8 cellular contexts compared by ENCODE assay signal in genomic region chr5:150640311-150641005, GRCh38. TPM values are rescaled to one million over a fixed set of nuclear protein-coding genes. Genes with fewer than 3 reads are reported as not detected.
DNase-seq lines count a peak whose midpoint lies in the region; ATAC-seq, FAIRE-seq and TF ChIP-seq lines count a peak whose summit lies in the region.

Gene SYNPO (plus strand): TSS chr5:150640660. CDS start chr5:150648276, 7,616 bp downstream.

- 84% methylated on average over 14 of the region's 14 CpGs; no CpG with 5 or more reads in 1 of the 2 experiments for WGBS in H1 (ENCODE audit: extremely low coverage in 1 of 2, insufficient coverage in 1 of 2, insufficient read length in 1 of 2, insufficient replicate concordance in 2 of 2, low coverage in 1 of 2, low lambda C conversion rate in 2 of 2, missing lambda C conversion rate in 1 of 2), 2 experiments

- H2AFZ ChIP-seq in H1 (ENCODE audit: low read length): no peak within 1 kb of the TSS

- H2BK120ac ChIP-seq in H1 (replicated peaks; ENCODE audit: low read depth, low read length): peak within 1 kb of the TSS; percentile 14

- no peak for ATAC-seq in GM21529 (IDR thresholded peaks at IDR 0.05; ENCODE audit: unreplicated experiment)
- ATAC-seq in HG02938 (IDR thresholded peaks at IDR 0.05; ENCODE audit: unreplicated experiment): no peak

- POLR2A ChIA-PET in H1 (lab: Charles Lee; ENCODE audit: partially characterized antibody): interaction anchor here (0.7 to 1.5 kb wide), 3 partner anchors 31 to 190 kb away, joined by 3 read pairs; no protein-coding TSS in a partner anchor

- no peak within 1 kb of the TSS for H3K4me2 ChIP-seq in H1 (ENCODE audit: insufficient read depth in 1 of 2, low read depth in 2 of 2, low read length in 2 of 2)

- no peaks in the 10 kb centered on the region for H4K20me1 ChIP-seq in H1 (replicated peaks in 1 of 2; ENCODE audit: control insufficient read depth in 1 of 2, insufficient read depth in 2 of 2, low read length in 2 of 2)

- no peak within 1 kb of the TSS for H2AK5ac ChIP-seq in H1 (ENCODE audit: low read depth, low read length)

- no peaks in the 10 kb centered on the region for H3K36me3 ChIP-seq in H1 (ENCODE audit: control insufficient read depth in 2 of 4, insufficient read depth in 4 of 4, low read length in 3 of 4)

- peak within 1 kb of the TSS; percentile 23; the same call in 1 of the 2 replicates for H2BK12ac ChIP-seq in H1 (ENCODE audit: low read depth, low read length)

- H3K79me1 ChIP-seq in H1 (ENCODE audit: low read depth, low read length): no peaks in the 10 kb centered on the region

- TF ChIP-seq RAD21 in H1 (IDR thresholded peaks at IDR 0.05 in 1 of 2, conservative IDR thresholded peaks at IDR 0.05 in 1 of 2; ENCODE audit: low read depth in 2 of 2, low read length in 2 of 2): no peak

- no peak for TF ChIP-seq EP300 in H1 (IDR thresholded peaks at IDR 0.05; ENCODE audit: borderline replicate concordance in 1 of 2, low read depth in 2 of 2, low read length in 2 of 2)

- H4K8ac ChIP-seq in H1 (ENCODE audit: extremely low read depth, insufficient read depth, low read length): no peak within 1 kb of the TSS; the same call in 1 of the 2 replicates

- DNase-seq in AG08396 (ENCODE audit: low spot score): peak; percentile 77
- DNase-seq in NCI-H226: peak; percentile 100
- no peak for DNase-seq in H1 (ENCODE audit: low read depth in 1 of 2, low spot score in 2 of 2)
- DNase-seq in mucosa of gallbladder (ENCODE audit: low spot score): peak; percentile 66
- DNase-seq in NCI-H446 treated with DMSO at 0.1 percent for 48 hours (lab: John Stamatoyannopoulos, UW): no peak
- DNase-seq in NCI-H1417 treated with DMSO at 0.1 percent for 48 hours (lab: John Stamatoyannopoulos, UW): no peak

- H2BK15ac ChIP-seq in H1 (ENCODE audit: low read length): 0 out of 2 replicates have a peak within 1 kb of the TSS, but pooled peaks have one; percentile 72

- CTCF ChIA-PET in H1 (lab: Charles Lee; ENCODE audit: partially characterized antibody): interaction anchor here (0.7 to 18.4 kb wide), 8 partner anchors 15 to 337 kb away, joined by 3 to 247 read pairs (median 7); partner anchors contain the start of genes ARSI and MYOZ3

- H4K91ac ChIP-seq in H1 (replicated peaks; ENCODE audit: insufficient read length, low read length): no peak within 1 kb of the TSS

- no peak within 1 kb of the TSS for H3K14ac ChIP-seq in H1 (ENCODE audit: insufficient read length)

- no peak within 1 kb of the TSS for H4K5ac ChIP-seq in H1 (ENCODE audit: insufficient read length, low read depth, low read length)

- H2BK5ac ChIP-seq in H1 (ENCODE audit: low read depth, low read length): no peak within 1 kb of the TSS

- no peak within 1 kb of the TSS for H3K9ac ChIP-seq in H1 (replicated peaks in 1 of 4; ENCODE audit: extremely low read depth in 1 of 4, low read depth in 3 of 4, low read length in 3 of 4)

- TF ChIP-seq CTCF in H1 (IDR thresholded peaks at IDR 0.05; ENCODE audit: control extremely low read depth in 1 of 3, insufficient read depth in 1 of 3, low read depth in 1 of 3, low read length in 3 of 3): no peak

- H3K79me2 ChIP-seq in H1 (ENCODE audit: control insufficient read depth in 1 of 2, insufficient read depth in 2 of 2, low read length in 2 of 2): no peaks in the 10 kb centered on the region

- no peak for FAIRE-seq in H1 (lab: Jason Lieb, UNC)

- peaks cover 0 to 26% (median 15%) of the 10 kb centered on the region in 4 experiments; a peak in 6 of 7 replicates for H3K4me1 ChIP-seq in H1 (replicated peaks in 1 of 4; ENCODE audit: control insufficient read depth in 3 of 4, insufficient read depth in 4 of 4, low read length in 3 of 4)

- H3K9me3 ChIP-seq in H1 (ENCODE audit: insufficient read depth in 2 of 2, low read depth in 1 of 2, low read length in 1 of 2): no peaks in the 10 kb centered on the region

- no peak within 1 kb of the TSS for H3K23ac ChIP-seq in H1 (ENCODE audit: insufficient read length)

- H3K4me3 ChIP-seq in H1 (ENCODE audit: extremely low read depth in 1 of 4, insufficient read depth in 2 of 4, low read depth in 3 of 4, low read length in 4 of 4): no peak within 1 kb of the TSS

- peak within 1 kb of the TSS; percentile 66 for H3K4ac ChIP-seq in H1 (replicated peaks; ENCODE audit: insufficient read length, low read depth, low read length)

- no peak for TF ChIP-seq POLR2A in H1 (IDR thresholded peaks at IDR 0.05; ENCODE audit: control extremely low read depth in 1 of 2, low read depth in 2 of 2, low read length in 2 of 2)

- no peak within 1 kb of the TSS for H3K27ac ChIP-seq in H1 (ENCODE audit: low read depth, low read length)

- H2BK20ac ChIP-seq in H1 (ENCODE audit: low read length): no peak within 1 kb of the TSS; the same call in 1 of the 2 replicates

- no peaks in the 10 kb centered on the region for H3K27me3 ChIP-seq in H1 (replicated peaks in 1 of 4; ENCODE audit: control insufficient read depth in 3 of 4, extremely low read depth in 1 of 4, insufficient read depth in 3 of 4, low read length in 3 of 4)

- H3K23me2 ChIP-seq in H1 (ENCODE audit: low read depth, low read length): no peaks in the 10 kb centered on the region

- no peak within 1 kb of the TSS for H3K56ac ChIP-seq in H1 (replicated peaks; ENCODE audit: insufficient read length, low read depth, low read length)

- 0 out of 2 replicates have a peak within 1 kb of the TSS, but pooled peaks have one; percentile 28 for H3K18ac ChIP-seq in H1 (ENCODE audit: extremely low read depth, low read length)

TF ChIP-seq in H1, 55 proteins besides CTCF, POLR2A, EP300 and RAD21:
- no peak for TF ChIP-seq BRCA1 (IDR thresholded peaks at IDR 0.05; ENCODE audit: low read depth, low read length)
- no peak for TF ChIP-seq TAF1 (IDR thresholded peaks at IDR 0.05; ENCODE audit: low read depth, low read length)
- TF ChIP-seq SIX5 (IDR thresholded peaks at IDR 0.05; ENCODE audit: low read depth, low read length): no peak
- TF ChIP-seq ASH2L (IDR thresholded peaks at IDR 0.05; ENCODE audit: low read length): no peak
- TF ChIP-seq HDAC6 (IDR thresholded peaks at IDR 0.05; ENCODE audit: low read depth, low read length): no peak
- no peak for TF ChIP-seq GTF2F1 (IDR thresholded peaks at IDR 0.05; ENCODE audit: borderline replicate concordance, low read depth, low read length)
- TF ChIP-seq MAX (IDR thresholded peaks at IDR 0.05): no peak
- TF ChIP-seq GABPA (IDR thresholded peaks at IDR 0.05; ENCODE audit: borderline replicate concordance, insufficient read depth, low read length): no peak
- no peak for TF ChIP-seq USF2 (IDR thresholded peaks at IDR 0.05; ENCODE audit: low read length)
- TF ChIP-seq E2F6 (IDR thresholded peaks at IDR 0.05): no peak
- TF ChIP-seq ATF2 (IDR thresholded peaks at IDR 0.05; ENCODE audit: low read length): no peak
- no peak for TF ChIP-seq SUZ12 (IDR thresholded peaks at IDR 0.05; ENCODE audit: low read length)
- no peak for TF ChIP-seq CHD1 (IDR thresholded peaks at IDR 0.05; ENCODE audit: low read depth, low read length)
- TF ChIP-seq NANOG (IDR thresholded peaks at IDR 0.05; ENCODE audit: insufficient read depth, low read depth, low read length, poor library complexity, severe bottlenecking): no peak
- TF ChIP-seq JUN (IDR thresholded peaks at IDR 0.05; ENCODE audit: low read depth, low read length): no peak

RNA-seq across cellular contexts. Expression of gene SYNPO, which starts in this region (rescaled TPM):
- 1.9 and 2.3 TPM in 2 replicates for total RNA-seq in H1 (2021; fragmentation: NEBNext Ultra II Directional; extraction: Animal tissue kit (Norgen Biotek cat#: 25700))
- polyA plus RNA-seq in H1 (2011; rRNA removed): 2.2 and 2.3 TPM in 2 replicates
- polyA plus RNA-seq in H1 (2011; cell fraction: cytosol; rRNA removed): 1.7 TPM
- polyA plus RNA-seq in H1 (2011; cell fraction: nucleus; rRNA removed): 3.0 TPM
- 0.95 to 1.6 TPM (median 1.3 TPM) in 4 replicates for polyA plus RNA-seq in H1 (2012, experiment 1 of 2)
- 1.3 TPM for polyA plus RNA-seq in H1 (2012, experiment 2 of 2)
- polyA plus RNA-seq in H1 (2013, experiment 1 of 2): 1.9 TPM
- 1.7 TPM for polyA plus RNA-seq in H1 (2013, experiment 2 of 2)
- polyA minus RNA-seq in H1 (2011; rRNA and poly(A)+ RNA removed): 1.8 and 5.5 TPM in 2 replicates
- 1.2 TPM for polyA minus RNA-seq in H1 (2011; cell fraction: cytosol; rRNA and poly(A)+ RNA removed)
- 3.1 TPM for polyA minus RNA-seq in H1 (2011; cell fraction: nucleus; rRNA and poly(A)+ RNA removed)
- 123 TPM for total RNA-seq in mucosa of gallbladder

Comparison
In these comparisons a context has a peak if more than half of its experiments do, and no peak if none do; other contexts are left out.
1. RNA of gene SYNPO (total RNA-seq): 123 TPM in mucosa of gallbladder (single experiment); 1.9 to 2.3 TPM in H1; every median in the first group is over 10 times any median in the second.
2. DNase-seq: peak in AG08396 (single experiment), NCI-H226 (single experiment) and mucosa of gallbladder (single experiment); none in H1 (0 of 2), NCI-H446 treated with DMSO at 0.1 percent for 48 hours (single experiment) and NCI-H1417 treated with DMSO at 0.1 percent for 48 hours (single experiment).